Comparison of ENCODE assay signal across 7 cellular contexts in the genomic region with DNA sequence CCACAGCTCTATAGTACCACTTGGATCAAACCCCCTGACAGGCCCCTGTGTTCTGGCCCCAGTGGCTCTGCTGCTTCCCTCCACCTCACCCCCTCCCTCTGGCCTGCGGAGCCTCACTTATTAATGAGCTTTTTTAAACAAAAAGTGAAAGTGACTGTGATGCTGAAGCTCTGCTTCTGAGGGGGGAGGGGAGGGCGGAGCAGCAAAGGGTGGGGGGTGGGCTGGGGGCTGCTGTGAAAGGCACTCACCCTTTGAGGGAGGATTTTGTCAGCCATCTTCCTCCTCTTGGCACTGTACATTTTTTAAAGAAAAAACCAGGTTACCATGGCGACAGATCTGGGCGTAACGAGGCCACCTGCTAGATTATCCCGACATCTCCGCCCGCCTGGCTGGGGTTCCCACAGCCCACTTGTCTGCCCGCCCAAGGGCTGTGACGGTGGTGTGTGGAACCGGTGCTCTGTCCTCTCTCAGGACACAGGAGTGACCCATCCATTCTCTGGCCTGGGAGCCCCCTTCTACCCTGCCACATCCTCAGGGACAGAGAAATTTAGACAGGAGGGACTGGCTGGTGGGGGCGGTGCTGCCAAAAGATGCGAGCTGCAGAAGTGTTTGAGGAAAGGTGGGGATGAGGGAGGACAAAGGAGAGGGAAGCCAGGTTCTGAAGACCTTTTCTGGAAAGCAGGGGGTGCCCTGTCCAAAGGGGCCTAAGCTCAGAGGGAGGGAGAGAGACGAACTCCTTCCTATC. TPM values are rescaled to one million over a fixed set of nuclear protein-coding genes. Genes with fewer than 3 reads are reported as not detected.
DNase-seq lines count a peak whose midpoint lies in the region; ATAC-seq and TF ChIP-seq lines count a peak whose summit lies in the region.
"Had no signal": no experiment of that assay in that cellular context is flagged by ENCODE, and none has a peak within 500 bp of the region (broad histone marks: within the 10 kb centered on the region; RNA-seq: fewer than 3 reads in every experiment).

No MANE protein-coding gene starts in this region.

- H3K36me3 ChIP-seq in heart right ventricle = peaks cover 0 to 45% (median 17%) of the 10 kb centered on the region in 9 donors

- peaks cover 32% of the 10 kb centered on the region for H3K4me1 Mint-ChIP-seq in activated naive CD8-positive, alpha-beta T cell (ENCODE audit: low read depth)
- peaks cover 63% of the 10 kb centered on the region for H3K4me1 Mint-ChIP-seq in stimulated activated naive CD8-positive, alpha-beta T cell treated with anti-CD3 and anti-CD28 coated beads, Interleukin-15, amount 100 ng/mL, for 72 hours

- peak overlapping the region; percentile 65 for H3K4me3 Mint-ChIP-seq in activated naive CD8-positive, alpha-beta T cell
- H3K4me3 Mint-ChIP-seq in stimulated activated naive CD8-positive, alpha-beta T cell treated with anti-CD3 and anti-CD28 coated beads, Interleukin-15, amount 100 ng/mL, for 72 hours = peak overlapping the region; percentile 67 to 84

- no peak for ATAC-seq in heart right ventricle
- ATAC-seq in stimulated activated naive CD8-positive, alpha-beta T cell treated with anti-CD3 and anti-CD28 coated beads, Interleukin-15, amount 100 ng/mL, for 72 hours = peak; percentile 24
- no peak for ATAC-seq in HG02981 (IDR thresholded peaks at IDR 0.05; ENCODE audit: unreplicated experiment)

- no peaks in the 10 kb centered on the region for H3K9me3 Mint-ChIP-seq in activated naive CD8-positive, alpha-beta T cell (ENCODE audit: low read depth)
- H3K9me3 Mint-ChIP-seq in stimulated activated naive CD8-positive, alpha-beta T cell treated with anti-CD3 and anti-CD28 coated beads, Interleukin-15, amount 100 ng/mL, for 72 hours = no peaks in the 10 kb centered on the region

- no peaks in the 10 kb centered on the region for H3K27me3 Mint-ChIP-seq in activated naive CD8-positive, alpha-beta T cell
- H3K27me3 Mint-ChIP-seq in stimulated activated naive CD8-positive, alpha-beta T cell treated with anti-CD3 and anti-CD28 coated beads, Interleukin-15, amount 100 ng/mL, for 72 hours = peaks cover 28% of the 10 kb centered on the region

- 47 to 61% methylated on average over 14 of the region's 14 CpGs for WGBS in heart right ventricle, 2 donors

- peak overlapping the region in 6 of 10 donors; percentile 10 to 34 (median 20) for H3K4me3 ChIP-seq in heart right ventricle

- H3K27ac ChIP-seq in heart right ventricle = peak overlapping the region in 1 of 10 donors; percentile 15

- no peaks in the 10 kb centered on the region for H3K9me3 ChIP-seq in heart right ventricle

- in situ Hi-C loops in KBM-7 (cut with MboI; ENCODE audit: low pct_unique_long_range_greater_than_20kb, low sequenced_read_pairs) = no loop called here

- intact Hi-C loops in heart right ventricle (cut with DNase I) (loop anchor here in 9 of 10 donors (1.0 to 10.0 kb wide), 8 partner anchors 59 to 121 kb away; a partner anchor contains a TSS), cardiac septum (cut with DNase I) (loop anchor here (2.0 to 5.0 kb wide), 2 partner anchors 59 to 66 kb away; no protein-coding TSS in a partner anchor)

- H3K27me3 ChIP-seq in heart right ventricle = peaks cover 0 to 47% (median 6%) of the 10 kb centered on the region in 7 donors

- no peak overlapping the region for H3K27ac Mint-ChIP-seq in activated naive CD8-positive, alpha-beta T cell
- peak overlapping the region in 1 of 2 donors; percentile 67 for H3K27ac Mint-ChIP-seq in stimulated activated naive CD8-positive, alpha-beta T cell treated with anti-CD3 and anti-CD28 coated beads, Interleukin-15, amount 100 ng/mL, for 72 hours

- H3K4me1 ChIP-seq in heart right ventricle = peaks cover 16 to 74% (median 55%) of the 10 kb centered on the region in 9 donors

- DNase-seq in heart right ventricle (no peak), cardiac septum (ENCODE audit: low spot score) (no peak), KBM-7 (no peak)
- peak; percentile 37 to 41 for DNase-seq in stimulated activated naive CD8-positive, alpha-beta T cell treated with anti-CD3 and anti-CD28 coated beads, Interleukin-15, amount 100 ng/mL, for 72 hours
- DNase-seq: SHP77 had no signal

- H3K36me3 Mint-ChIP-seq in activated naive CD8-positive, alpha-beta T cell = no peaks in the 10 kb centered on the region

- TF ChIP-seq CTCF in heart right ventricle (IDR thresholded peaks at IDR 0.05) = no peak

RNA-seq across cellular contexts. Expression of a gene that starts 4.9 kb away (rescaled TPM):
- total RNA-seq in heart right ventricle = 100 to 1,000 TPM in 5 of 10 donors, 10 to 100 TPM in 5; 78.0 to 119 (median 97.6) TPM
- polyA plus RNA-seq in heart right ventricle = 100 to 1,000 TPM in 1 of 2 donors, 10 to 100 TPM in 1; 77.7 to 175 TPM
- 112 TPM for total RNA-seq in cardiac septum

RNA-seq across cellular contexts. Expression of a gene that starts 11.3 kb away (rescaled TPM):
- total RNA-seq in heart right ventricle = 10 to 100 TPM; 12.1 to 22.4 (median 17.4) TPM
- 10 to 100 TPM; 19.2 to 20.9 TPM for polyA plus RNA-seq in heart right ventricle
- 31.0 TPM for total RNA-seq in cardiac septum

RNA-seq across cellular contexts. Expression of a gene that starts 16.6 kb away (rescaled TPM):
- 10 to 100 TPM; 25.2 to 33.8 (median 29.5) TPM for total RNA-seq in heart right ventricle
- polyA plus RNA-seq in heart right ventricle = 10 to 100 TPM; 13.0 to 35.2 TPM
- total RNA-seq in cardiac septum = 28.8 TPM

RNA-seq across cellular contexts. Expression of a gene that starts 33.3 kb away (rescaled TPM):
- not detected for total RNA-seq in heart right ventricle
- polyA plus RNA-seq in heart right ventricle = not detected
- not detected for total RNA-seq in cardiac septum

RNA-seq across cellular contexts. Expression of a gene that starts 56.5 kb away (rescaled TPM):
- total RNA-seq in heart right ventricle (10 to 100 TPM; 17.5 to 44.6 (median 29.1) TPM), cardiac septum (17.3 TPM)
- polyA plus RNA-seq in heart right ventricle = 10 to 100 TPM in 1 of 2 donors, 1 to 10 TPM in 1; 7.2 to 63.4 TPM

Comparison
In these comparisons a context has a peak if more than half of its experiments do, and no peak if none do; other contexts are left out.
1. DNase-seq: peak in stimulated activated naive CD8-positive, alpha-beta T cell treated with anti-CD3 and anti-CD28 coated beads, Interleukin-15, amount 100 ng/mL, for 72 hours (2 of 2); none in heart right ventricle (0 of 2), cardiac septum (single experiment) and KBM-7 (single experiment).